Comparison of ENCODE assay signal across 12 cellular contexts in genomic region chr10:89241491-89242339, GRCh38. TPM values are rescaled to one million over a fixed set of nuclear protein-coding genes. Genes with fewer than 3 reads are reported as not detected.
DNase-seq lines count a peak whose midpoint lies in the region; ATAC-seq and TF ChIP-seq lines count a peak whose summit lies in the region.
"Had no signal": no experiment of that assay in that cellular context is flagged by ENCODE, and none has a peak within 500 bp of the region (broad histone marks: within the 10 kb centered on the region; RNA-seq: fewer than 3 reads in every experiment).

No MANE protein-coding gene starts in this region.

- CTCF ChIA-PET in WTC11 (lab: Charles Lee): interaction anchor here (1.2 to 3.4 kb wide), 3 partner anchors 9 to 24 kb away, joined by 5 to 11 read pairs (median 7); partner anchors contain the start of gene LIPA

- H3K36me3 Mint-ChIP-seq in WTC11 (peaks cover 4% of the 10 kb centered on the region; the same call in 1 of the 2 replicates), progenitor cell of endocrine pancreas (ENCODE audit: insufficient read depth) (no peaks in the 10 kb centered on the region)

- no peaks in the 10 kb centered on the region for H3K27me3 Mint-ChIP-seq in WTC11 (ENCODE audit: low read depth)
- H3K27me3 Mint-ChIP-seq in progenitor cell of endocrine pancreas: no peaks in the 10 kb centered on the region
- H3K27me3 Mint-ChIP-seq: activated naive CD8-positive, alpha-beta T cell treated with anti-CD3 and anti-CD28 coated beads for 36 hours had no signal

- intact Hi-C loops in Right ventricle myocardium inferior (cut with DNase I) (no loop called here), cardiac septum (cut with DNase I) (no loop called here), aorta (cut with DNase I) (no loop called here)

- H3K27me3 ChIP-seq in aorta (ENCODE audit: control insufficient read depth in 1 of 2, insufficient read depth in 2 of 2, low read length in 1 of 2): no peaks in the 10 kb centered on the region

- ATAC-seq in Right ventricle myocardium inferior (peak; percentile 70), WTC11 (no peak; the same call in 1 of the 2 replicates), aorta (ENCODE audit: low FRiP score) (peak; percentile 56), HG03571 (IDR thresholded peaks at IDR 0.05; ENCODE audit: unreplicated experiment) (no peak)

- WGBS in aorta, 2 donors: 77 to 79% methylated on average over 3 of the region's 3 CpGs

- no peaks in the 10 kb centered on the region for H3K4me1 ChIP-seq in aorta (ENCODE audit: control insufficient read depth in 1 of 2, insufficient read depth in 2 of 2, low read length in 2 of 2)

- H3K4me1 Mint-ChIP-seq in WTC11 (peaks cover 56% of the 10 kb centered on the region), progenitor cell of endocrine pancreas (ENCODE audit: low read depth) (no peaks in the 10 kb centered on the region)

- TF ChIP-seq CTCF in WTC11 (IDR thresholded peaks at IDR 0.05) (no peak), progenitor cell of endocrine pancreas (IDR thresholded peaks at IDR 0.05; ENCODE audit: unreplicated experiment) (no peak)

- POLR2A ChIA-PET in WTC11 (lab: Charles Lee): no interaction called here

- DNase-seq in Right ventricle myocardium inferior (ENCODE audit: missing footprints): no peak
- DNase-seq in cardiac septum (ENCODE audit: low spot score): no peak
- no peak for DNase-seq in WTC11 (ENCODE audit: low spot score)
- DNase-seq in iris pigment epithelial cell (ENCODE audit: low read depth): peak; percentile 58
- DNase-seq in aorta: no peak
- DNase-seq in NAMALWA (ENCODE audit: low spot score): no peak
- no peak for DNase-seq in progenitor cell of endocrine pancreas (ENCODE audit: low spot score, unreplicated experiment)
- DNase-seq: ACHN; activated naive CD8-positive, alpha-beta T cell treated with anti-CD3 and anti-CD28 coated beads for 36 hours; NCI-H748 treated with DMSO at 0.1 percent for 48 hours; occipital lobe had no signal

- H3K4me3 ChIP-seq in aorta (ENCODE audit: low read length in 2 of 2): no peak overlapping the region

- H3K27ac Mint-ChIP-seq in WTC11 (peak overlapping the region; percentile 76), progenitor cell of endocrine pancreas (no peak overlapping the region)
- H3K27ac Mint-ChIP-seq: activated naive CD8-positive, alpha-beta T cell treated with anti-CD3 and anti-CD28 coated beads for 36 hours had no signal

- H3K27ac ChIP-seq in aorta (ENCODE audit: low read depth in 1 of 2, low read length in 2 of 2): no peak overlapping the region

- H3K4me3 Mint-ChIP-seq in WTC11: no peak overlapping the region
- H3K4me3 Mint-ChIP-seq in progenitor cell of endocrine pancreas (ENCODE audit: low read depth): no peak overlapping the region
- H3K4me3 Mint-ChIP-seq: activated naive CD8-positive, alpha-beta T cell treated with anti-CD3 and anti-CD28 coated beads for 36 hours had no signal

- H3K9me3 Mint-ChIP-seq in WTC11: no peaks in the 10 kb centered on the region
- H3K9me3 Mint-ChIP-seq in progenitor cell of endocrine pancreas (ENCODE audit: low read depth): no peaks in the 10 kb centered on the region
- H3K9me3 Mint-ChIP-seq: activated naive CD8-positive, alpha-beta T cell treated with anti-CD3 and anti-CD28 coated beads for 36 hours had no signal

- H3K36me3 ChIP-seq in aorta (ENCODE audit: control insufficient read depth in 1 of 2, insufficient read depth in 2 of 2, low read length in 1 of 2): peaks cover 2 to 4% of the 10 kb centered on the region in 2 donors

- H3K9me3 ChIP-seq in aorta (ENCODE audit: control insufficient read depth, low read length): no peaks in the 10 kb centered on the region

TF ChIP-seq in WTC11, 78 proteins besides CTCF, POLR2A, EP300 and RAD21:
- TF ChIP-seq FOXJ3 (CRISPR knock-in tag; IDR thresholded peaks at IDR 0.05; ENCODE audit: borderline replicate concordance): no peak
- TF ChIP-seq AR (CRISPR knock-in tag; IDR thresholded peaks at IDR 0.05): no peak
- no peak for TF ChIP-seq ZBTB43 (CRISPR knock-in tag; IDR thresholded peaks at IDR 0.05)
- no peak for TF ChIP-seq ZNF121 (CRISPR knock-in tag; IDR thresholded peaks at IDR 0.05)
- no peak for TF ChIP-seq NR3C1 (CRISPR knock-in tag; conservative IDR thresholded peaks at IDR 0.05; ENCODE audit: low read depth)
- TF ChIP-seq PRRX2 (CRISPR knock-in tag; IDR thresholded peaks at IDR 0.05): no peak
- no peak for TF ChIP-seq TEAD4 (CRISPR knock-in tag; IDR thresholded peaks at IDR 0.05)
- TF ChIP-seq ATF3 (CRISPR knock-in tag; conservative IDR thresholded peaks at IDR 0.05): no peak
- TF ChIP-seq ZNF512 (CRISPR knock-in tag; IDR thresholded peaks at IDR 0.05; ENCODE audit: borderline replicate concordance): no peak
- no peak for TF ChIP-seq CREM (CRISPR knock-in tag; IDR thresholded peaks at IDR 0.05)
- TF ChIP-seq NFYB (CRISPR knock-in tag; conservative IDR thresholded peaks at IDR 0.05; ENCODE audit: low read depth): no peak
- no peak for TF ChIP-seq TEAD1 (CRISPR knock-in tag; IDR thresholded peaks at IDR 0.05)
- TF ChIP-seq ZNF317 (CRISPR knock-in tag; IDR thresholded peaks at IDR 0.05; ENCODE audit: borderline replicate concordance, low read depth): no peak
- TF ChIP-seq GABPB1 (CRISPR knock-in tag; IDR thresholded peaks at IDR 0.05): no peak
- no peak for TF ChIP-seq JAZF1 (CRISPR knock-in tag; IDR thresholded peaks at IDR 0.05)
- no peak for TF ChIP-seq KAT7 (CRISPR knock-in tag; IDR thresholded peaks at IDR 0.05; ENCODE audit: borderline replicate concordance)
- no peak for TF ChIP-seq FOXP1 (CRISPR knock-in tag; IDR thresholded peaks at IDR 0.05; ENCODE audit: borderline replicate concordance)
- TF ChIP-seq MXD4 (CRISPR knock-in tag; IDR thresholded peaks at IDR 0.05; ENCODE audit: borderline replicate concordance): no peak
TF ChIP-seq in WTC11: peak in this region for 0.

RNA-seq across cellular contexts. Expression of gene LIPA, which starts 9.9 kb away (rescaled TPM):
- total RNA-seq in Right ventricle myocardium inferior: 19.3 TPM
- 16.0 TPM for total RNA-seq in cardiac septum
- 32.9 to 47.3 TPM (median 37.8 TPM) in 3 replicates for total RNA-seq in WTC11 (2021)
- 10 to 100 TPM; 55.5 to 83.3 TPM for total RNA-seq in aorta
- polyA plus RNA-seq in aorta: 10 to 100 TPM; 26.3 to 58.0 TPM
- total RNA-seq in progenitor cell of endocrine pancreas: 17.0 and 19.5 TPM in 2 replicates

RNA-seq across cellular contexts. Expression of gene CH25H, which starts 34.6 kb away (rescaled TPM):
- 0.14 TPM for total RNA-seq in Right ventricle myocardium inferior
- 1.00 TPM for total RNA-seq in cardiac septum
- 0.11 to 0.14 TPM in 2 of 3 replicates, not detected in the other for total RNA-seq in WTC11 (2021)
- 1 to 10 TPM; 1.7 to 2.4 TPM for total RNA-seq in aorta
- 1 to 10 TPM in 1 of 2 donors, not detected in 1; 1.0 TPM for polyA plus RNA-seq in aorta
- total RNA-seq in progenitor cell of endocrine pancreas: not detected in 2 replicates

Comparison
In these comparisons a context has a peak if more than half of its experiments do, and no peak if none do; other contexts are left out.
1. ATAC-seq: peak in Right ventricle myocardium inferior (single experiment) and aorta (single experiment); none in WTC11 (single experiment) and HG03571 (single experiment).